Comparison of ENCODE assay signal across 11 cellular contexts in genomic region chr2:42092084-42092996, GRCh38. TPM values are rescaled to one million over a fixed set of nuclear protein-coding genes. Genes with fewer than 3 reads are reported as not detected.
A peak's percentile ranks its signal among the peaks of the same experiment; 100 is the strongest.
DNase-seq lines count a peak whose midpoint lies in the region; ATAC-seq, FAIRE-seq and TF ChIP-seq lines count a peak whose summit lies in the region.
"Had no signal": no experiment of that assay in that cellular context is flagged by ENCODE, and none has a peak within 500 bp of the region (broad histone marks: within the 10 kb centered on the region; RNA-seq: fewer than 3 reads in every experiment).

No MANE protein-coding gene starts in this region.

- no peaks in the 10 kb centered on the region for H3K36me3 ChIP-seq in astrocyte (ENCODE audit: insufficient read depth, low read length)
- H3K36me3 ChIP-seq: prostate gland had no signal

- H3K9me3 Mint-ChIP-seq in astrocyte (ENCODE audit: unreplicated experiment): no peaks in the 10 kb centered on the region

- in situ Hi-C loops in KBM-7 (cut with MboI; ENCODE audit: low pct_unique_long_range_greater_than_20kb, low sequenced_read_pairs): loop anchor here (25.0 kb wide), 1 partner anchor 245 kb away; no protein-coding TSS in a partner anchor

- no peak for TF ChIP-seq POLR2A in GM12891 (IDR thresholded peaks at IDR 0.05; ENCODE audit: low read depth, low read length)

- H3K4me2 ChIP-seq in astrocyte (ENCODE audit: low read length): no peak overlapping the region

- no peaks in the 10 kb centered on the region for H3K27me3 ChIP-seq in astrocyte (ENCODE audit: insufficient read depth, low read length)

- intact Hi-C loops in left colon (cut with DNase I, micrococcal nuclease): loop anchor here (2.0 to 10.0 kb wide), 3 partner anchors 102 to 240 kb away; no protein-coding TSS in a partner anchor

- FAIRE-seq in astrocyte (lab: Jason Lieb, UNC) (no peak), GM12891 (lab: Jason Lieb, UNC) (no peak)
- FAIRE-seq: A204.1 had no signal

- no peaks in the 10 kb centered on the region for H3K36me3 Mint-ChIP-seq in astrocyte (ENCODE audit: low read depth, unreplicated experiment)

- DNase-seq in NCI-H748 (lab: John Stamatoyannopoulos, UW; ENCODE audit: unreplicated experiment) (peak; percentile 5), NCI-H748 treated with DMSO at 0.1 percent for 48 hours (lab: John Stamatoyannopoulos, UW) (no peak), astrocyte (ENCODE audit: low read depth) (peak; percentile 18), left colon (peak in 1 of 2 donors; percentile 60), KBM-7 (no peak), NCI-H446 treated with DMSO at 0.1 percent for 48 hours (lab: John Stamatoyannopoulos, UW) (no peak), GM12891 (ENCODE audit: insufficient read length, low spot score) (no peak)
- DNase-seq: activated CD4-positive, alpha-beta T cell treated with anti-CD3 and anti-CD28 coated beads for 36 hours had no signal

- no peaks in the 10 kb centered on the region for H3K9me3 ChIP-seq in astrocyte (ENCODE audit: insufficient read depth, low read depth, low read length)
- H3K9me3 ChIP-seq: prostate gland had no signal

- no peak overlapping the region for H3K9ac ChIP-seq in astrocyte (ENCODE audit: low read length)

- H4K20me1 ChIP-seq in astrocyte (ENCODE audit: insufficient read depth, low read length): no peaks in the 10 kb centered on the region

- peaks cover 6% of the 10 kb centered on the region for H3K4me1 Mint-ChIP-seq in astrocyte (ENCODE audit: low read depth, unreplicated experiment)

- H3K27ac ChIP-seq in astrocyte (ENCODE audit: low read depth, low read length): no peak overlapping the region
- H3K27ac ChIP-seq in temporal lobe (ENCODE audit: low read depth, low read length): peak overlapping the region; percentile 46
- H3K27ac ChIP-seq: prostate gland had no signal

- no peak overlapping the region for H3K4me3 Mint-ChIP-seq in astrocyte (ENCODE audit: unreplicated experiment)
- H3K4me3 Mint-ChIP-seq: activated CD4-positive, alpha-beta T cell treated with anti-CD3 and anti-CD28 coated beads for 36 hours had no signal

- peaks cover 2% of the 10 kb centered on the region for H3K27me3 Mint-ChIP-seq in astrocyte (ENCODE audit: low read depth, unreplicated experiment)
- H3K27me3 Mint-ChIP-seq: activated CD4-positive, alpha-beta T cell treated with anti-CD3 and anti-CD28 coated beads for 36 hours had no signal

- H3K79me2 ChIP-seq in astrocyte (ENCODE audit: insufficient read depth, low read length): no peaks in the 10 kb centered on the region

- H3K4me1 ChIP-seq in astrocyte (ENCODE audit: insufficient read depth, low read length): no peaks in the 10 kb centered on the region
- H3K4me1 ChIP-seq: prostate gland had no signal

- ATAC-seq in left colon: peak; percentile 70
- ATAC-seq: activated CD4-positive, alpha-beta T cell treated with anti-CD3 and anti-CD28 coated beads for 36 hours had no signal

- no peak overlapping the region for H2AFZ ChIP-seq in astrocyte (ENCODE audit: low read depth, low read length)

- no peak overlapping the region for H3K4me3 ChIP-seq in astrocyte (ENCODE audit: insufficient read depth, low read depth, low read length)
- H3K4me3 ChIP-seq: prostate gland had no signal

- H3K27ac Mint-ChIP-seq in astrocyte (ENCODE audit: unreplicated experiment): no peak overlapping the region
- H3K27ac Mint-ChIP-seq: activated CD4-positive, alpha-beta T cell treated with anti-CD3 and anti-CD28 coated beads for 36 hours had no signal

- no peak for TF ChIP-seq CTCF in astrocyte (IDR thresholded peaks at IDR 0.05; ENCODE audit: insufficient read depth, low read depth, low read length)

TF ChIP-seq in GM12891, 5 proteins besides CTCF, POLR2A, EP300 and RAD21:
- TF ChIP-seq PAX5 (IDR thresholded peaks at IDR 0.05; ENCODE audit: insufficient read depth, low read length, severe bottlenecking): no peak
- no peak for TF ChIP-seq POLR2AphosphoS5 (IDR thresholded peaks at IDR 0.05; ENCODE audit: low read depth, low read length)

RNA-seq across cellular contexts. Expression of gene PKDCC, which starts 44.5 kb away (rescaled TPM):
- total RNA-seq in astrocyte: 6.9 and 9.7 TPM in 2 replicates
- total RNA-seq in left colon: 10 to 100 TPM; 68.5 to 74.0 TPM
- 9.6 TPM for total RNA-seq in temporal lobe
- 1.3 TPM for polyA plus RNA-seq in GM12891 (2012; ENCODE audit: low read depth, missing spikeins)
- total RNA-seq: activated CD4-positive, alpha-beta T cell treated with anti-CD3 and anti-CD28 coated beads for 36 hours had no signal

Comparison
In these comparisons a context has a peak if more than half of its experiments do, and no peak if none do; other contexts are left out.
1. DNase-seq: peak in NCI-H748 (single experiment) and astrocyte (single experiment); none in NCI-H748 treated with DMSO at 0.1 percent for 48 hours (single experiment), KBM-7 (single experiment), NCI-H446 treated with DMSO at 0.1 percent for 48 hours (single experiment) and GM12891 (single experiment).